Comparison of ENCODE assay signal across 8 cellular contexts in genomic region chr6:21587182-21587924, GRCh38. TPM values are rescaled to one million over a fixed set of nuclear protein-coding genes. Genes with fewer than 3 reads are reported as not detected.
DNase-seq lines count a peak whose midpoint lies in the region; TF ChIP-seq lines count a peak whose summit lies in the region.

No MANE protein-coding gene starts in this region.

- no peaks in the 10 kb centered on the region for H3K9me2 ChIP-seq in GM23248 (ENCODE audit: insufficient read depth)

- TF ChIP-seq POLR2A in breast epithelium (IDR thresholded peaks at IDR 0.05) = peak; percentile 8

- peak overlapping the region; percentile 99 for H3K4me3 ChIP-seq in GM23248
- H3K4me3 ChIP-seq in breast epithelium = peak overlapping the region; percentile 55 to 87 (median 73)
- peak overlapping the region; percentile 84 for H3K4me3 ChIP-seq in skeletal muscle satellite cell (ENCODE audit: low read length)

- no peak overlapping the region for H3K27ac ChIP-seq in GM23248
- H3K27ac ChIP-seq in KOPT-K1 (ENCODE audit: low read depth, low read length, poor library complexity, severe bottlenecking) = peak overlapping the region; percentile 79
- H3K27ac ChIP-seq in RWPE1 = peak overlapping the region; percentile 91
- peak overlapping the region; percentile 92 to 96 for H3K27ac ChIP-seq in breast epithelium

- no peaks in the 10 kb centered on the region for H4K20me1 ChIP-seq in GM23248 (ENCODE audit: insufficient read depth)

- POLR2A ChIA-PET in RWPE1 (lab: Yijun Ruan, JAX; ENCODE audit: low non-redundant PET) = no interaction called here

- peak overlapping the region; percentile 100 for H2AFZ ChIP-seq in GM23248

- no peaks in the 10 kb centered on the region for H3K36me3 ChIP-seq in GM23248 (ENCODE audit: low read depth)
- no peaks in the 10 kb centered on the region for H3K36me3 ChIP-seq in KOPT-K1 (ENCODE audit: insufficient read depth, low read length)
- no peaks in the 10 kb centered on the region for H3K36me3 ChIP-seq in breast epithelium
- H3K36me3 ChIP-seq in skeletal muscle satellite cell (ENCODE audit: insufficient read depth, low read length) = no peaks in the 10 kb centered on the region

- H3K4me2 ChIP-seq in GM23248 (ENCODE audit: unreplicated experiment) = peak overlapping the region; percentile 95
- H3K4me2 ChIP-seq in skeletal muscle satellite cell (ENCODE audit: low read length) = peak overlapping the region; percentile 100

- CTCF ChIA-PET in RWPE1 (lab: Yijun Ruan, JAX) = interaction anchor here (0.6 to 1.7 kb wide), 7 partner anchors 59 to 709 kb away, joined by 3 to 5 read pairs (median 3); no protein-coding TSS in a partner anchor

- 1 to 2% methylated on average over 40 to 48 of the region's 52 CpGs for WGBS in GM23248 (ENCODE audit: low coverage in 1 of 2, low lambda C conversion rate in 2 of 2, missing lambda C conversion rate in 2 of 2), 2 experiments

- H3K27me3 ChIP-seq in GM23248 (replicated peaks; ENCODE audit: insufficient read depth) = no peaks in the 10 kb centered on the region
- H3K27me3 ChIP-seq in breast epithelium = no peaks in the 10 kb centered on the region
- H3K27me3 ChIP-seq in skeletal muscle satellite cell (ENCODE audit: control insufficient read depth, insufficient read depth, low read length) = no peaks in the 10 kb centered on the region

- TF ChIP-seq CTCF in RWPE1 (conservative IDR thresholded peaks at IDR 0.05; ENCODE audit: low read depth) (no peak), breast epithelium (IDR thresholded peaks at IDR 0.05) (peak in 1 of 3 donors; percentile 44)

- DNase-seq in NCI-H2171 (lab: John Stamatoyannopoulos, UW) (peak; percentile 80), NCI-H2171 treated with DMSO at 0.1 percent for 48 hours (lab: John Stamatoyannopoulos, UW) (no peak), GM23248 (peak; percentile 74), RWPE1 (ENCODE audit: low spot score) (peak; percentile 31), breast epithelium (ENCODE audit: low spot score in 2 of 2) (peak; percentile 57 to 65), iPS-NIHi7 (ENCODE audit: extremely low spot score) (peak; percentile 60)

- H3K9me3 ChIP-seq in GM23248 (ENCODE audit: low read depth) = no peaks in the 10 kb centered on the region
- H3K9me3 ChIP-seq in KOPT-K1 (ENCODE audit: insufficient read depth, low read length, poor library complexity, severe bottlenecking) = peaks cover 3% of the 10 kb centered on the region
- H3K9me3 ChIP-seq in breast epithelium = peaks cover 2 to 13% of the 10 kb centered on the region in 2 donors
- H3K9me3 ChIP-seq in skeletal muscle satellite cell (replicated peaks; ENCODE audit: low read length) = no peaks in the 10 kb centered on the region

- 0 out of 2 replicates have a peak, but pooled peaks cover 4% of the 10 kb centered on the region for H3K4me1 ChIP-seq in GM23248 (ENCODE audit: insufficient read depth)
- no peaks in the 10 kb centered on the region for H3K4me1 ChIP-seq in breast epithelium
- peaks cover 13% of the 10 kb centered on the region for H3K4me1 ChIP-seq in skeletal muscle satellite cell (ENCODE audit: control insufficient read depth, insufficient read depth, low read length)

- H3K79me2 ChIP-seq in GM23248 (ENCODE audit: insufficient read depth) = no peaks in the 10 kb centered on the region

- intact Hi-C loops in breast epithelium (cut with DNase I; ENCODE audit: low total_unique reads) = no loop called here

- peak overlapping the region; percentile 79 for H3K9ac ChIP-seq in GM23248
- peak overlapping the region; percentile 75 for H3K9ac ChIP-seq in skeletal muscle satellite cell (ENCODE audit: low read depth, low read length)

- H3F3A ChIP-seq in GM23248 (ENCODE audit: insufficient read depth) = peaks cover 12% of the 10 kb centered on the region

- in situ Hi-C loops in GM23248 (cut with MboI) = loop anchor here (10.0 kb wide), 2 partner anchors 713 to 1023 kb away; no protein-coding TSS in a partner anchor

RNA-seq across cellular contexts. Expression of gene SOX4, which starts 6.2 kb away (rescaled TPM):
- total RNA-seq in GM23248 (2014; rRNA removed; shearing (Covaris generic)) = 3.0 and 4.5 TPM in 2 replicates
- 6.3 and 7.0 TPM in 2 replicates for polyA plus RNA-seq in GM23248 (2016; fragmentation: Nextera tagmentation; extraction: Ambion mirVana)
- 10 to 100 TPM; 18.2 to 71.0 (median 48.8) TPM for total RNA-seq in breast epithelium
- total RNA-seq in skeletal muscle satellite cell (2012; rRNA removed) = 5.9 and 6.8 TPM in 2 replicates
